In genomic region chr13:92265408-92265807, GRCh38 we compare ENCODE assay signal across 19 cellular contexts.
"Had no signal": no experiment of that assay in that cellular context is flagged by ENCODE, and none has a peak within 500 bp of the region (broad histone marks: within the 10 kb centered on the region; RNA-seq: fewer than 3 reads in every experiment).

No MANE protein-coding gene starts in this region.

- H3K4me1 ChIP-seq: psoas muscle, spleen, upper lobe of left lung had no signal

- H3K27ac ChIP-seq: brain microvascular endothelial cell, dorsolateral prefrontal cortex, psoas muscle, sigmoid colon, spleen, upper lobe of left lung had no signal

- H3K9me3 ChIP-seq: psoas muscle, sigmoid colon, upper lobe of left lung had no signal

- DNase-seq: activated CD4-positive, alpha-beta T cell treated with anti-CD3 and anti-CD28 coated beads for 48 hours; activated CD8-positive, alpha-beta T cell treated with anti-CD3 and anti-CD28 coated beads for 36 hours; activated effector memory CD4-positive, alpha-beta T cell treated with anti-CD3 and anti-CD28 coated beads, Interleukin-2, amount 50 U/mL, for 16 hours; activated T-cell treated with anti-CD3 and anti-CD28 coated beads, Interleukin-2, amount 50 U/mL, for 48 hours; amniotic stem cell; brain microvascular endothelial cell; dorsolateral prefrontal cortex; erythroblast; immature natural killer cell; psoas muscle; sigmoid colon; spleen; stimulated activated naive CD8-positive, alpha-beta T cell treated with anti-CD3 and anti-CD28 coated beads, Interleukin-15, amount 100 ng/mL, for 72 hours; T-helper 2 cell; upper lobe of left lung had no signal

- ATAC-seq: activated CD8-positive, alpha-beta T cell treated with anti-CD3 and anti-CD28 coated beads for 36 hours; activated naive CD4-positive, alpha-beta T cell treated with anti-CD3 and anti-CD28 coated beads, Interleukin-2, amount 50 U/mL, for 72 hours; psoas muscle; stimulated activated naive CD8-positive, alpha-beta T cell treated with anti-CD3 and anti-CD28 coated beads, Interleukin-15, amount 100 ng/mL, for 72 hours had no signal

- H3K36me3 Mint-ChIP-seq: activated naive CD4-positive, alpha-beta T cell treated with anti-CD3 and anti-CD28 coated beads, Interleukin-2, amount 50 U/mL, for 72 hours; immature natural killer cell; mesothelial cell of epicardium had no signal

- H3K4me3 Mint-ChIP-seq: activated CD8-positive, alpha-beta T cell treated with anti-CD3 and anti-CD28 coated beads for 36 hours; immature natural killer cell; mesothelial cell of epicardium; neural crest cell; stimulated activated naive CD8-positive, alpha-beta T cell treated with anti-CD3 and anti-CD28 coated beads, Interleukin-15, amount 100 ng/mL, for 72 hours had no signal

- H3K27me3 ChIP-seq: brain microvascular endothelial cell, dorsolateral prefrontal cortex, sigmoid colon, spleen, upper lobe of left lung had no signal

- H3K27me3 Mint-ChIP-seq: activated CD8-positive, alpha-beta T cell treated with anti-CD3 and anti-CD28 coated beads for 36 hours; stimulated activated naive CD8-positive, alpha-beta T cell treated with anti-CD3 and anti-CD28 coated beads, Interleukin-15, amount 100 ng/mL, for 72 hours had no signal

- H3K4me3 ChIP-seq: dorsolateral prefrontal cortex, lung, psoas muscle, sigmoid colon, spleen, upper lobe of left lung had no signal

- H3K36me3 ChIP-seq: brain microvascular endothelial cell, sigmoid colon, spleen, upper lobe of left lung had no signal

- H3K4me1 Mint-ChIP-seq: immature natural killer cell; neural crest cell; stimulated activated naive CD8-positive, alpha-beta T cell treated with anti-CD3 and anti-CD28 coated beads, Interleukin-15, amount 100 ng/mL, for 72 hours had no signal

- H3K9me3 Mint-ChIP-seq: neural crest cell; stimulated activated naive CD8-positive, alpha-beta T cell treated with anti-CD3 and anti-CD28 coated beads, Interleukin-15, amount 100 ng/mL, for 72 hours had no signal

- H3K27ac Mint-ChIP-seq: activated CD8-positive, alpha-beta T cell treated with anti-CD3 and anti-CD28 coated beads for 36 hours; activated naive CD4-positive, alpha-beta T cell treated with anti-CD3 and anti-CD28 coated beads, Interleukin-2, amount 50 U/mL, for 72 hours; immature natural killer cell; mesothelial cell of epicardium; stimulated activated naive CD8-positive, alpha-beta T cell treated with anti-CD3 and anti-CD28 coated beads, Interleukin-15, amount 100 ng/mL, for 72 hours had no signal
